ENCODE assay signal across 27 cellular contexts in the genomic region with DNA sequence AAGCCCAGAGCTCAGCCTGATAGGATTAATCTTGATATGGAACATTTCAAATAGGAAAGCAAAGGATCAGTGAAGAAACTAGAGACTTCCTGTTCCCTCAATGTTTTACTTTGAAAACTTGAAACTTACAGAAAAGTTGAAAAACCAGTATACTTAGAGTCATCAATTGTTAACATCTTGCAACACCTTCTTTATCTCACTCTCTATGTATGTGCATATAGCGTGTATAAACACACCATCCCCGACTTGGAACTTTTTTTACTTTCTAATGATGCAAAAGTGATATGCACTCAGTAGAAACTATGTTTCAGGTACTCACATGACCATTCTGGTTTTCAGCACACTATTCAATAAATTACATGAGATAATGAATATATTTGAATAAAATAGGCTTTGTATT.
A peak's percentile ranks its signal among the peaks of the same experiment; 100 is the strongest.
DNase-seq lines count a peak whose midpoint lies in the region; ATAC-seq, FAIRE-seq and TF ChIP-seq lines count a peak whose summit lies in the region.
"Had no signal": no experiment of that assay in that cellular context is flagged by ENCODE, and none has a peak within 500 bp of the region (broad histone marks: within the 10 kb centered on the region; RNA-seq: fewer than 3 reads in every experiment).

No MANE protein-coding gene starts in this region.

- no peaks in the 10 kb centered on the region for H3K27me3 Mint-ChIP-seq in memory B cell
- H3K27me3 Mint-ChIP-seq: CD4-positive, alpha-beta memory T cell had no signal

- no peaks in the 10 kb centered on the region for H3K79me2 ChIP-seq in MM.1S (ENCODE audit: low read length)
- no peaks in the 10 kb centered on the region for H3K79me2 ChIP-seq in H1 (ENCODE audit: control insufficient read depth in 1 of 2, insufficient read depth in 2 of 2, low read length in 2 of 2)

- no peak for TF ChIP-seq CTCF in MM.1S (IDR thresholded peaks at IDR 0.05; ENCODE audit: low read length)
- no peak for TF ChIP-seq CTCF in H1 (IDR thresholded peaks at IDR 0.05; ENCODE audit: control extremely low read depth in 1 of 3, insufficient read depth in 1 of 3, low read depth in 1 of 3, low read length in 3 of 3)
- no peak for TF ChIP-seq CTCF in uterus (IDR thresholded peaks at IDR 0.05)

- H2AFZ ChIP-seq in MM.1S (ENCODE audit: low read length) = no peak overlapping the region
- no peak overlapping the region for H2AFZ ChIP-seq in H1 (ENCODE audit: low read length)

- H3K9ac ChIP-seq in MM.1S (ENCODE audit: low read length) = peak overlapping the region; percentile 3; the same call in 1 of the 2 replicates
- no peak overlapping the region for H3K9ac ChIP-seq in H1 (replicated peaks in 1 of 4; ENCODE audit: extremely low read depth in 1 of 4, low read depth in 3 of 4, low read length in 3 of 4)
- H3K9ac ChIP-seq: BLaER1 had no signal

- no peaks in the 10 kb centered on the region for H3K4me1 Mint-ChIP-seq in memory B cell

- no peak overlapping the region for H2BK12ac ChIP-seq in H1 (ENCODE audit: low read depth, low read length)

- peak; percentile 52 for DNase-seq in NCI-H82 (lab: John Stamatoyannopoulos, UW)
- DNase-seq in NCI-H82 treated with DMSO at 0.1 percent for 48 hours (lab: John Stamatoyannopoulos, UW; ENCODE audit: unreplicated experiment) = no peak
- DNase-seq in MM.1S = no peak
- DNase-seq in H1 (ENCODE audit: low read depth in 1 of 2, low spot score in 2 of 2) = no peak
- DNase-seq in memory B cell (ENCODE audit: low spot score in 2 of 2) = no peak
- no peak for DNase-seq in occipital lobe (lab: John Stamatoyannopoulos, UW)
- DNase-seq in glomerular visceral epithelial cell (ENCODE audit: extremely low spot score) = no peak
- no peak for DNase-seq in uterus
- DNase-seq: ACHN; Caco-2; CD4-positive, alpha-beta memory T cell; DMS 273 treated with DMSO at 0.1 percent for 48 hours; DMS79 treated with DMSO at 0.1 percent for 48 hours; H9; HFFc6; KBM-7; NCI-H1092 treated with DMSO at 0.1 percent for 48 hours; NCI-H1436 treated with DMSO at 0.1 percent for 48 hours; NCI-H2029 treated with DMSO at 0.1 percent for 48 hours; NCI-H226; NCI-H524; NCI-H774; OCI-M1; SJCRH30 had no signal

- H3K4me3 ChIP-seq in MM.1S (ENCODE audit: low read length) (0 out of 2 replicates have a peak overlapping the region, but pooled peaks have one; percentile 0), H1 (ENCODE audit: extremely low read depth in 1 of 4, insufficient read depth in 2 of 4, low read depth in 3 of 4, low read length in 4 of 4) (no peak overlapping the region), uterus (no peak overlapping the region)
- H3K4me3 ChIP-seq: BLaER1, SJCRH30 had no signal

- H3K4me1 ChIP-seq in MM.1S (ENCODE audit: low read length) (peaks cover 21% of the 10 kb centered on the region), H1 (replicated peaks in 1 of 4; ENCODE audit: control insufficient read depth in 3 of 4, insufficient read depth in 4 of 4, low read length in 3 of 4) (no peaks in the 10 kb centered on the region), uterus (no peaks in the 10 kb centered on the region)
- H3K4me1 ChIP-seq: BLaER1, Caco-2, SJCRH30 had no signal

- no peaks in the 10 kb centered on the region for H3K79me1 ChIP-seq in H1 (ENCODE audit: low read depth, low read length)

- no peak overlapping the region for H3K23ac ChIP-seq in H1 (ENCODE audit: insufficient read length)

- H2BK5ac ChIP-seq in H1 (ENCODE audit: low read depth, low read length) = no peak overlapping the region

- H3K9me2 ChIP-seq in MM.1S (replicated peaks; ENCODE audit: insufficient read depth, low read length) = no peaks in the 10 kb centered on the region

- H4K20me1 ChIP-seq in MM.1S (ENCODE audit: insufficient read depth, low read length) (no peaks in the 10 kb centered on the region), H1 (replicated peaks in 1 of 2; ENCODE audit: control insufficient read depth in 1 of 2, insufficient read depth in 2 of 2, low read length in 2 of 2) (no peaks in the 10 kb centered on the region)
- H4K20me1 ChIP-seq: BLaER1 had no signal

- no peak overlapping the region for H3K14ac ChIP-seq in H1 (ENCODE audit: insufficient read length)

- peak; percentile 36 for FAIRE-seq in H1 (lab: Jason Lieb, UNC)
- FAIRE-seq: RCC 7860 had no signal

- H4K8ac ChIP-seq in H1 (ENCODE audit: extremely low read depth, insufficient read depth, low read length) = no peak overlapping the region

- POLR2A ChIA-PET in H1 (lab: Charles Lee; ENCODE audit: partially characterized antibody) = no interaction called here

- no peak overlapping the region for H3K4ac ChIP-seq in H1 (replicated peaks; ENCODE audit: insufficient read length, low read depth, low read length)

- H4K91ac ChIP-seq in H1 (replicated peaks; ENCODE audit: insufficient read length, low read length) = no peak overlapping the region

- H4K5ac ChIP-seq in H1 (ENCODE audit: insufficient read length, low read depth, low read length) = no peak overlapping the region

- no peak overlapping the region for H2BK15ac ChIP-seq in H1 (ENCODE audit: low read length)

- H3K36me3 ChIP-seq in MM.1S (replicated peaks; ENCODE audit: insufficient read depth, low read length) = no peaks in the 10 kb centered on the region
- 0 out of 8 replicates have a peak, but pooled peaks cover 0 to 2% (median 0%) of the 10 kb centered on the region in 4 experiments for H3K36me3 ChIP-seq in H1 (ENCODE audit: control insufficient read depth in 2 of 4, insufficient read depth in 4 of 4, low read length in 3 of 4)
- H3K36me3 ChIP-seq in uterus = no peaks in the 10 kb centered on the region
- H3K36me3 ChIP-seq: SJCRH30 had no signal

- peaks cover 12% of the 10 kb centered on the region for H3F3A ChIP-seq in MM.1S (ENCODE audit: insufficient read depth, low read length)

- H2AK5ac ChIP-seq in H1 (ENCODE audit: low read depth, low read length) = no peak overlapping the region

- no peak overlapping the region for H2BK120ac ChIP-seq in H1 (replicated peaks; ENCODE audit: low read depth, low read length)

- peak overlapping the region; percentile 65 for H3K27ac ChIP-seq in MM.1S (ENCODE audit: low read length)
- no peak overlapping the region for H3K27ac ChIP-seq in H1 (ENCODE audit: low read depth, low read length)
- H3K27ac ChIP-seq in uterus = no peak overlapping the region
- H3K27ac ChIP-seq: 22Rv1, BLaER1, SJCRH30 had no signal

- peaks cover 3% of the 10 kb centered on the region for H3K9me3 Mint-ChIP-seq in memory B cell
- H3K9me3 Mint-ChIP-seq: H9, HFFc6 had no signal

- H3K56ac ChIP-seq in H1 (replicated peaks; ENCODE audit: insufficient read length, low read depth, low read length) = no peak overlapping the region

- intact Hi-C loops in uterus (cut with DNase I; ENCODE audit: low total_unique reads) = no loop called here

- no peaks in the 10 kb centered on the region for H3K23me2 ChIP-seq in H1 (ENCODE audit: low read depth, low read length)

- CTCF ChIA-PET in H1 (lab: Charles Lee; ENCODE audit: partially characterized antibody) = interaction anchor here (1.1 to 1.4 kb wide), 2 partner anchors 15 to 19 kb away, joined by 3 read pairs; no protein-coding TSS in a partner anchor

- no peak for TF ChIP-seq RAD21 in H1 (IDR thresholded peaks at IDR 0.05 in 1 of 2, conservative IDR thresholded peaks at IDR 0.05 in 1 of 2; ENCODE audit: low read depth in 2 of 2, low read length in 2 of 2)

- ATAC-seq in memory B cell (ENCODE audit: low read depth) = no peak

- 87% methylated on average over 2 of the region's 2 CpGs; no CpG with 5 or more reads in 1 of the 2 experiments for WGBS in H1 (ENCODE audit: extremely low coverage in 1 of 2, insufficient coverage in 1 of 2, insufficient read length in 1 of 2, insufficient replicate concordance in 2 of 2, low coverage in 1 of 2, low lambda C conversion rate in 2 of 2, missing lambda C conversion rate in 1 of 2), 2 experiments

- no peak for TF ChIP-seq POLR2A in H1 (IDR thresholded peaks at IDR 0.05; ENCODE audit: control extremely low read depth in 1 of 2, low read depth in 2 of 2, low read length in 2 of 2)
- no peak for TF ChIP-seq POLR2A in uterus (IDR thresholded peaks at IDR 0.05)

- no peak for TF ChIP-seq EP300 in H1 (IDR thresholded peaks at IDR 0.05; ENCODE audit: borderline replicate concordance in 1 of 2, low read depth in 2 of 2, low read length in 2 of 2)

- peak overlapping the region; percentile 31 for H3K27ac Mint-ChIP-seq in memory B cell
- H3K27ac Mint-ChIP-seq: H9, HFFc6 had no signal

- H2BK20ac ChIP-seq in H1 (ENCODE audit: low read length) = no peak overlapping the region

- H3K4me2 ChIP-seq in MM.1S (ENCODE audit: low read depth, low read length) (peak overlapping the region; percentile 25; the same call in 1 of the 2 replicates), H1 (ENCODE audit: insufficient read depth in 1 of 2, low read depth in 2 of 2, low read length in 2 of 2) (no peak overlapping the region)
- H3K4me2 ChIP-seq: BLaER1 had no signal

- no peak overlapping the region for H3K18ac ChIP-seq in H1 (ENCODE audit: extremely low read depth, low read length)

- H3K9me3 ChIP-seq in MM.1S (replicated peaks; ENCODE audit: insufficient read depth, low read length) = no peaks in the 10 kb centered on the region
- no peaks in the 10 kb centered on the region for H3K9me3 ChIP-seq in H1 (ENCODE audit: insufficient read depth in 2 of 2, low read depth in 1 of 2, low read length in 1 of 2)
- no peaks in the 10 kb centered on the region for H3K9me3 ChIP-seq in uterus
- H3K9me3 ChIP-seq: BLaER1, Caco-2, SJCRH30 had no signal

- H3K36me3 Mint-ChIP-seq in memory B cell = peaks cover 27% of the 10 kb centered on the region

- H3K4me3 Mint-ChIP-seq in memory B cell = no peak overlapping the region
- H3K4me3 Mint-ChIP-seq: CD4-positive, alpha-beta memory T cell; H9; HFFc6 had no signal

- H3K27me3 ChIP-seq in MM.1S (replicated peaks; ENCODE audit: insufficient read depth, low read length) = no peaks in the 10 kb centered on the region
- H3K27me3 ChIP-seq in H1 (replicated peaks in 1 of 4; ENCODE audit: control insufficient read depth in 3 of 4, extremely low read depth in 1 of 4, insufficient read depth in 3 of 4, low read length in 3 of 4) = no peaks in the 10 kb centered on the region
- H3K27me3 ChIP-seq in uterus = no peaks in the 10 kb centered on the region
- H3K27me3 ChIP-seq: BLaER1, SJCRH30 had no signal

TF ChIP-seq in H1, 55 proteins besides CTCF, POLR2A, EP300 and RAD21 (continues in another document):
- TF ChIP-seq CBX5 (IDR thresholded peaks at IDR 0.05; ENCODE audit: low read depth, low read length) = no peak
- TF ChIP-seq, protein P1, sequence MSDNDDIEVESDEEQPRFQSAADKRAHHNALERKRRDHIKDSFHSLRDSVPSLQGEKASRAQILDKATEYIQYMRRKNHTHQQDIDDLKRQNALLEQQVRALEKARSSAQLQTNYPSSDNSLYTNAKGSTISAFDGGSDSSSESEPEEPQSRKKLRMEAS (IDR thresholded peaks at IDR 0.05) = no peak
- TF ChIP-seq, protein P2, sequence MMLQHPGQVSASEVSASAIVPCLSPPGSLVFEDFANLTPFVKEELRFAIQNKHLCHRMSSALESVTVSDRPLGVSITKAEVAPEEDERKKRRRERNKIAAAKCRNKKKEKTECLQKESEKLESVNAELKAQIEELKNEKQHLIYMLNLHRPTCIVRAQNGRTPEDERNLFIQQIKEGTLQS (IDR thresholded peaks at IDR 0.05; ENCODE audit: insufficient read depth, low read depth, low read length) = no peak
- no peak for TF ChIP-seq HDAC6 (IDR thresholded peaks at IDR 0.05; ENCODE audit: low read depth, low read length)
- TF ChIP-seq GABPA (IDR thresholded peaks at IDR 0.05; ENCODE audit: borderline replicate concordance, insufficient read depth, low read length) = no peak
- no peak for TF ChIP-seq HDAC2 (IDR thresholded peaks at IDR 0.05; ENCODE audit: borderline replicate concordance in 1 of 2, low read depth in 2 of 2, low read length in 2 of 2)
